Comparison of ENCODE assay signal across 8 cellular contexts in genomic region chr16:53159781-53160436, GRCh38.
DNase-seq lines count a peak whose midpoint lies in the region; ATAC-seq, FAIRE-seq and TF ChIP-seq lines count a peak whose summit lies in the region.

No MANE protein-coding gene starts in this region.

- no peaks in the 10 kb centered on the region for H3K9me3 Mint-ChIP-seq in naive thymus-derived CD8-positive, alpha-beta T cell

- no peak overlapping the region for H3K27ac ChIP-seq in endothelial cell of umbilical vein (ENCODE audit: insufficient read depth, low read depth, low read length)

- no peak overlapping the region for H2AFZ ChIP-seq in endothelial cell of umbilical vein (ENCODE audit: low read depth, low read length)

- H3K27me3 Mint-ChIP-seq in naive thymus-derived CD8-positive, alpha-beta T cell, result no peaks in the 10 kb centered on the region

- TF ChIP-seq POLR2A in endothelial cell of umbilical vein (IDR thresholded peaks at IDR 0.05; ENCODE audit: low read depth, low read length), result no peak

- H3K9me3 ChIP-seq in endothelial cell of umbilical vein (replicated peaks; ENCODE audit: control insufficient read depth, insufficient read depth, low read length), result no peaks in the 10 kb centered on the region

- no peaks in the 10 kb centered on the region for H3K27me3 ChIP-seq in GM06990 (replicated peaks; ENCODE audit: control insufficient read depth, insufficient read depth, low read length)
- no peaks in the 10 kb centered on the region for H3K27me3 ChIP-seq in endothelial cell of umbilical vein (ENCODE audit: control insufficient read depth in 2 of 2, insufficient read depth in 2 of 2, low read length in 2 of 2)

- H3K4me1 Mint-ChIP-seq in naive thymus-derived CD8-positive, alpha-beta T cell, result peaks cover 0 to 6% (median 4%) of the 10 kb centered on the region in 4 donors

- ATAC-seq in HG03342 (IDR thresholded peaks at IDR 0.05; ENCODE audit: unreplicated experiment), result peak; percentile 72
- ATAC-seq in naive thymus-derived CD8-positive, alpha-beta T cell, result peak; percentile 78 to 95
- no peak for ATAC-seq in GM21390 (IDR thresholded peaks at IDR 0.05; ENCODE audit: unreplicated experiment)

- peak; percentile 38 for FAIRE-seq in RCC 7860 (lab: Jason Lieb, UNC)
- FAIRE-seq in endothelial cell of umbilical vein (lab: Jason Lieb, UNC), result peak; percentile 96

- H3K36me3 Mint-ChIP-seq in naive thymus-derived CD8-positive, alpha-beta T cell, result peaks cover 0 to 37% (median 12%) of the 10 kb centered on the region in 3 donors

- no peaks in the 10 kb centered on the region for H4K20me1 ChIP-seq in endothelial cell of umbilical vein (replicated peaks; ENCODE audit: control insufficient read depth, extremely low read depth, insufficient read depth, low read length)

- peak; percentile 68 for TF ChIP-seq CTCF in GM06990 (IDR thresholded peaks at IDR 0.05; ENCODE audit: insufficient read depth, low read length, poor library complexity, severe bottlenecking)
- peak; percentile 54 to 66 for TF ChIP-seq CTCF in endothelial cell of umbilical vein (IDR thresholded peaks at IDR 0.05; ENCODE audit: extremely low read depth in 1 of 2, insufficient read depth in 1 of 2, low read depth in 1 of 2, low read length in 2 of 2)

- intact Hi-C loops in endothelial cell of umbilical vein (cut with micrococcal nuclease), result loop anchor here (1.0 to 5.0 kb wide), 4 partner anchors 47 to 105 kb away; no protein-coding TSS in a partner anchor

- H3K4me2 ChIP-seq in endothelial cell of umbilical vein (ENCODE audit: insufficient read depth, low read length), result no peak overlapping the region

- H3K4me3 ChIP-seq in GM06990 (replicated peaks; ENCODE audit: low read depth, low read length), result no peak overlapping the region
- H3K4me3 ChIP-seq in endothelial cell of umbilical vein (replicated peaks in 1 of 3; ENCODE audit: insufficient read depth in 1 of 3, low read depth in 1 of 3, low read length in 3 of 3), result no peak overlapping the region

- peaks cover 1% of the 10 kb centered on the region for H3K36me3 ChIP-seq in GM06990 (ENCODE audit: control insufficient read depth, insufficient read depth, low read length)
- peaks cover 3 to 13% of the 10 kb centered on the region in 2 experiments for H3K36me3 ChIP-seq in endothelial cell of umbilical vein (ENCODE audit: control insufficient read depth in 2 of 2, extremely low read depth in 1 of 2, insufficient read depth in 2 of 2, low read length in 2 of 2)

- POLR2A ChIA-PET in endothelial cell of umbilical vein (lab: Charles Lee), result no interaction called here
- POLR2A ChIA-PET in naive thymus-derived CD8-positive, alpha-beta T cell (lab: Charles Lee), result no interaction called here

- CTCF ChIA-PET in endothelial cell of umbilical vein (lab: Charles Lee), result interaction anchor here (1.0 to 2.8 kb wide), 3 partner anchors 48 to 105 kb away, joined by 3 to 34 read pairs (median 4); partner anchors contain the start of gene CHD9

- dilution Hi-C loops in endothelial cell of umbilical vein (cut with MboI; ENCODE audit: extremely low pct_ligation_motif_present, low sequenced_read_pairs), result no loop called here

- no peaks in the 10 kb centered on the region for H3K9me1 ChIP-seq in endothelial cell of umbilical vein (replicated peaks; ENCODE audit: control insufficient read depth, extremely low read depth, insufficient read depth, low read length)

- H3K9ac ChIP-seq in endothelial cell of umbilical vein (replicated peaks; ENCODE audit: extremely low read depth, insufficient read depth, low read length), result no peak overlapping the region

- no peak overlapping the region for H3K4me3 Mint-ChIP-seq in naive thymus-derived CD8-positive, alpha-beta T cell

- DNase-seq in AG08396 (ENCODE audit: low spot score) (peak; percentile 29), GM06990 (ENCODE audit: extremely low read depth, insufficient read length) (peak; percentile 20), RCC 7860 (ENCODE audit: low spot score) (peak; percentile 16), endothelial cell of umbilical vein (ENCODE audit: low read depth, low spot score) (peak; percentile 70)
- DNase-seq in naive thymus-derived CD8-positive, alpha-beta T cell, result peak in 6 of 10 donors; percentile 19 to 62 (median 42)
- no peak for DNase-seq in stimulated activated CD4-positive, alpha-beta T cell treated with anti-CD3 and anti-CD28 coated beads, Interleukin-2, amount 100 ng/mL, for 24 hours

- no TSS peak for BruUV-seq in endothelial cell of umbilical vein (replicated peaks; lab: Mats Ljungman, UMichigan)

- peak overlapping the region in 1 of 10 donors; percentile 7 for H3K27ac Mint-ChIP-seq in naive thymus-derived CD8-positive, alpha-beta T cell

- no peaks in the 10 kb centered on the region for H3K4me1 ChIP-seq in endothelial cell of umbilical vein (ENCODE audit: control insufficient read depth, extremely low read depth, insufficient read depth, low read length)

- H3K79me2 ChIP-seq in endothelial cell of umbilical vein (ENCODE audit: control insufficient read depth, insufficient read depth, low read length), result peaks cover 10% of the 10 kb centered on the region

TF ChIP-seq in endothelial cell of umbilical vein, 7 proteins besides CTCF, POLR2A, EP300 and RAD21:
- TF ChIP-seq MAX (IDR thresholded peaks at IDR 0.05; ENCODE audit: insufficient read depth, insufficient read length), result no peak
- TF ChIP-seq FOS (IDR thresholded peaks at IDR 0.05; ENCODE audit: borderline replicate concordance, insufficient read depth, low read length), result no peak
- no peak for TF ChIP-seq MYC (IDR thresholded peaks at IDR 0.05; ENCODE audit: low read depth, low read length)
- no peak for TF ChIP-seq POLR2AphosphoS5 (IDR thresholded peaks at IDR 0.05; ENCODE audit: insufficient read depth, low read depth, low read length)
- no peak for TF ChIP-seq EZH2 (IDR thresholded peaks at IDR 0.05; ENCODE audit: borderline replicate concordance, low read depth, low read length, severe bottlenecking)
- no peak for TF ChIP-seq GATA2 (IDR thresholded peaks at IDR 0.05; ENCODE audit: insufficient read depth, insufficient read length, low read depth, low read length)
- TF ChIP-seq JUN (IDR thresholded peaks at IDR 0.05; ENCODE audit: borderline replicate concordance, insufficient read depth, insufficient read length, low read depth), result no peak

Comparison
In these comparisons a context has a peak if more than half of its experiments do, and no peak if none do; other contexts are left out.
1. DNase-seq: peak in AG08396 (single experiment), GM06990 (single experiment), RCC 7860 (single experiment), endothelial cell of umbilical vein (single experiment) and naive thymus-derived CD8-positive, alpha-beta T cell (6 of 10); none in stimulated activated CD4-positive, alpha-beta T cell treated with anti-CD3 and anti-CD28 coated beads, Interleukin-2, amount 100 ng/mL, for 24 hours (0 of 2).